Comparison of ENCODE assay signal across 8 cellular contexts in the genomic region with DNA sequence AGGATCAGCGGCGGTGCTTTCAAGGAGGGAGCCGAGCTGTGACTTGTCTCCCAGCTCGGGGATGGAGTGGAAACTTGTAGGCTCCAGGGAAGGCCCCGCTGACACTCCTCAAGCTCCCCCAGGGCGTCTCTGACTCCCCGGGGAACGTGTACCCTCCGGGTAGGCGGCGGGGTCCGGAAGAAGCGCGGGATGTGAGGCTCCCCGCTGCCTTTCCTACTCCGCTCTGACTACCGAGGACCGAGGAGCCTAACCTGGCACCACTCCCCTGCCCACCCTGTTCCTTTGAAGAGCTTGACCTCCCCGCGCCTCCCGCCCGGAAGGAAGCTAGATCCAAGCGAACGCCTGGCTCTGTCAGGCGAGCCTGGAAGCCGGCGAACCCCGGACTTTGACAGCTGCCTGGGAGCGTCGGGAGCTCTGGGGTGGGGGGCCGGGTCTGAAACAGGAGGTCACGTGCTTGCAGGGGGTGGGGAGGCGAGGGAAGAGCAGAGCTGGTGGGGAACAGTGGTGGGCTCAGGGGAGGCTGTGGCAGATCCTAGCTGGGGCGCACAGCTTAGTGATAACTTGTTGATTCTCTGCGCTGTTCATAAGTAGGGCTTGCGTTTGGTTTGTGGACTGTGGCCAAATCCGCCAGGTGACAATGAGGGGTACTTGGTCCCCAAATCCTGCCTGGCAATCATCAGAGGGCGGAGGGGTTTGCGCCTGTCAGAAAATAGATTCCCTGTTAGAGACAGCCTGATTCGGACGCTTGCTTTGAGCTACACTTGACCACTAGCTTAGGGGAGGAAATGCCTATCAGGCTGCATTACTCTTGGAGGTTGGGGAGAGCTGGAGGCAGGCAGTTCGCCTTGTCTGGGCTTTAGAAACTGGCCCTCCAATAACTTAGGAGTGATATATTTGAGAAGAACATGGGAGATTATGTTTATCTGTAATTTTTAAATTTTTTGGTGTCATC. TPM values are rescaled to one million over a fixed set of nuclear protein-coding genes. Genes with fewer than 3 reads are reported as not detected.
A peak's percentile ranks its signal among the peaks of the same experiment; 100 is the strongest.
DNase-seq lines count a peak whose midpoint lies in the region; ATAC-seq, FAIRE-seq and TF ChIP-seq lines count a peak whose summit lies in the region.

No MANE protein-coding gene starts in this region.

- no peaks in the 10 kb centered on the region for H3K9me3 ChIP-seq in pancreas

- FAIRE-seq in pancreas (lab: Jason Lieb, UNC) = no peak

- peaks cover 0 to 9% (median 0%) of the 10 kb centered on the region in 4 donors for H3K27me3 ChIP-seq in pancreas

- DNase-seq in DMS79 (lab: John Stamatoyannopoulos, UW) = peak; percentile 34
- DNase-seq in NCI-H1105 (lab: John Stamatoyannopoulos, UW) = peak; percentile 55
- peak; percentile 0 to 28 for DNase-seq in foreskin fibroblast
- DNase-seq in pancreas = peak; percentile 12 to 79 (median 46)
- DNase-seq in AML-193 (lab: John Stamatoyannopoulos, UW) = no peak
- DNase-seq in activated effector memory CD4-positive, alpha-beta T cell treated with Interleukin-2 at 50 U/mL for 16 hours = no peak
- DNase-seq in effector CD8-positive, alpha-beta T cell (lab: John Stamatoyannopoulos, UW) = no peak
- no peak for DNase-seq in stimulated activated naive CD4-positive, alpha-beta T cell treated with Interleukin-2 at 50 U/mL for 16 hours (lab: John Stamatoyannopoulos, UW)

- peaks cover 0 to 5% (median 0%) of the 10 kb centered on the region in 3 donors for H3K4me1 ChIP-seq in pancreas

- peak; percentile 29 to 71 (median 56) for ATAC-seq in pancreas

- H3K4me3 ChIP-seq in foreskin fibroblast (ENCODE audit: low read depth in 1 of 2, low read length in 2 of 2) (no peak overlapping the region), pancreas (peak overlapping the region; percentile 16 to 62 (median 38))

- intact Hi-C loops in pancreas (cut with DNase I) = no loop called here

- 2% methylated on average over 40 to 42 of the region's 42 CpGs for WGBS in pancreas, 2 donors

- no peak overlapping the region for H3K27ac ChIP-seq in pancreas

- H3K36me3 ChIP-seq in pancreas = no peaks in the 10 kb centered on the region

- TF ChIP-seq CTCF in foreskin fibroblast (IDR thresholded peaks at IDR 0.05; ENCODE audit: low read depth, low read length) (no peak), pancreas (IDR thresholded peaks at IDR 0.05) (no peak)

RNA-seq across cellular contexts. Expression of a gene that starts 1.2 kb away (rescaled TPM):
- total RNA-seq in pancreas = 1 to 10 TPM; 1.9 to 9.3 (median 3.6) TPM
- under 1 TPM; 0.65 to 0.99 TPM for polyA plus RNA-seq in pancreas

Comparison
In these comparisons a context has a peak if more than half of its experiments do, and no peak if none do; other contexts are left out.
1. DNase-seq: peak in DMS79 (single experiment), NCI-H1105 (single experiment), foreskin fibroblast (2 of 2) and pancreas (6 of 6); none in AML-193 (0 of 2), activated effector memory CD4-positive, alpha-beta T cell treated with Interleukin-2 at 50 U/mL for 16 hours (single experiment), effector CD8-positive, alpha-beta T cell (single experiment) and stimulated activated naive CD4-positive, alpha-beta T cell treated with Interleukin-2 at 50 U/mL for 16 hours (single experiment).
2. H3K4me3 ChIP-seq: peak in pancreas (4 of 4); none in foreskin fibroblast (0 of 2).